12 cellular contexts compared by ENCODE assay signal in genomic region chr3:120909602-120909878, GRCh38. TPM values are rescaled to one million over a fixed set of nuclear protein-coding genes. Genes with fewer than 3 reads are reported as not detected.
DNase-seq lines count a peak whose midpoint lies in the region; TF ChIP-seq lines count a peak whose summit lies in the region.
"Had no signal": no experiment of that assay in that cellular context is flagged by ENCODE, and none has a peak within 500 bp of the region (broad histone marks: within the 10 kb centered on the region; RNA-seq: fewer than 3 reads in every experiment).

No MANE protein-coding gene starts in this region.

- peak overlapping the region; percentile 85 for H3K4me2 ChIP-seq in neural progenitor cell

- H2AFZ ChIP-seq in neural progenitor cell (replicated peaks), result peak overlapping the region; percentile 98

- H3K79me2 ChIP-seq in neural progenitor cell (ENCODE audit: low read depth), result no peaks in the 10 kb centered on the region

- TF ChIP-seq CTCF in neural progenitor cell (IDR thresholded peaks at IDR 0.05) (no peak), suprapubic skin (IDR thresholded peaks at IDR 0.05) (no peak)

- WGBS in suprapubic skin, result 2% methylated on average over 4 of the region's 4 CpGs

- no peak for TF ChIP-seq POLR2A in suprapubic skin (IDR thresholded peaks at IDR 0.05)

- no peak overlapping the region for H3K9ac ChIP-seq in neural progenitor cell

- peaks cover 15% of the 10 kb centered on the region for H3F3A ChIP-seq in neural progenitor cell (ENCODE audit: low read depth)

- H3K27ac ChIP-seq in neural progenitor cell, result no peak overlapping the region
- H3K27ac ChIP-seq in suprapubic skin, result no peak overlapping the region
- H3K27ac ChIP-seq: RWPE1 had no signal

- peak overlapping the region; percentile 93 for H3K4me3 Mint-ChIP-seq in neural progenitor cell

- H3K27ac Mint-ChIP-seq in neural progenitor cell, result no peak overlapping the region

- H3K9me3 ChIP-seq in neural progenitor cell (ENCODE audit: low read depth) (no peaks in the 10 kb centered on the region), suprapubic skin (no peaks in the 10 kb centered on the region)
- H3K9me3 ChIP-seq: transverse colon had no signal

- H3K4me3 ChIP-seq in neural progenitor cell (peak overlapping the region; percentile 83), suprapubic skin (no peak overlapping the region)

- H3K36me3 Mint-ChIP-seq in neural progenitor cell, result no peaks in the 10 kb centered on the region

- H3K4me1 Mint-ChIP-seq in neural progenitor cell, result peaks cover 11% of the 10 kb centered on the region

- peaks cover 4% of the 10 kb centered on the region for H3K27me3 Mint-ChIP-seq in neural progenitor cell (ENCODE audit: insufficient read depth, low read depth)

- no peaks in the 10 kb centered on the region for H4K20me1 ChIP-seq in neural progenitor cell (ENCODE audit: low read depth)

- TF ChIP-seq EP300 in suprapubic skin (IDR thresholded peaks at IDR 0.05), result no peak

- H3K4me1 ChIP-seq in neural progenitor cell (peaks cover 7% of the 10 kb centered on the region), suprapubic skin (peaks cover 18% of the 10 kb centered on the region)

- peak; percentile 6 for DNase-seq in NCI-H2227 (lab: John Stamatoyannopoulos, UW; ENCODE audit: unreplicated experiment)
- DNase-seq in NCI-H2227 treated with DMSO at 0.1 percent for 48 hours (lab: John Stamatoyannopoulos, UW), result no peak
- DNase-seq in Kasumi-1 (lab: John Stamatoyannopoulos, UW), result peak; percentile 54 to 74
- DNase-seq in cerebellum (ENCODE audit: low spot score), result peak; percentile 10
- DNase-seq in neural progenitor cell (ENCODE audit: low spot score), result peak; percentile 24
- no peak for DNase-seq in retina
- DNase-seq in suprapubic skin (ENCODE audit: low spot score in 2 of 2), result no peak
- no peak for DNase-seq in stimulated activated CD8-positive, alpha-beta memory T cell treated with anti-CD3 and anti-CD28 coated beads, Interleukin-4, amount 100 ng/mL, for 48 hours
- DNase-seq: activated CD8-positive, alpha-beta memory T cell treated with anti-CD3 and anti-CD28 coated beads for 24 hours; stimulated activated CD4-positive, alpha-beta T cell treated with anti-CD3 and anti-CD28 coated beads, Interleukin-4, amount 100 ng/mL, for 4 hours; transverse colon had no signal

- H3K27me3 ChIP-seq in neural progenitor cell (peaks cover 31% of the 10 kb centered on the region), suprapubic skin (peaks cover 34% of the 10 kb centered on the region)

- H3K36me3 ChIP-seq in neural progenitor cell (no peaks in the 10 kb centered on the region), suprapubic skin (no peaks in the 10 kb centered on the region)
- H3K36me3 ChIP-seq: transverse colon had no signal

- H3K9me3 Mint-ChIP-seq in neural progenitor cell, result no peaks in the 10 kb centered on the region

RNA-seq across cellular contexts. Expression of gene STXBP5L, which starts 1.5 kb away (rescaled TPM):
- total RNA-seq in cerebellum (46.9 TPM), neural progenitor cell (ENCODE audit: low replicate concordance) (2.3 and 4.8 TPM in 2 replicates), suprapubic skin (under 1 TPM in 3 of 4 donors, not detected in 1; 0.08 to 0.32 (median 0.15) TPM)

Comparison
In these comparisons a context has a peak if more than half of its experiments do, and no peak if none do; other contexts are left out.
1. DNase-seq: peak in NCI-H2227 (single experiment), Kasumi-1 (2 of 2), cerebellum (single experiment) and neural progenitor cell (single experiment); none in NCI-H2227 treated with DMSO at 0.1 percent for 48 hours (single experiment), retina (single experiment), suprapubic skin (0 of 2) and stimulated activated CD8-positive, alpha-beta memory T cell treated with anti-CD3 and anti-CD28 coated beads, Interleukin-4, amount 100 ng/mL, for 48 hours (single experiment).